In the genomic region with DNA sequence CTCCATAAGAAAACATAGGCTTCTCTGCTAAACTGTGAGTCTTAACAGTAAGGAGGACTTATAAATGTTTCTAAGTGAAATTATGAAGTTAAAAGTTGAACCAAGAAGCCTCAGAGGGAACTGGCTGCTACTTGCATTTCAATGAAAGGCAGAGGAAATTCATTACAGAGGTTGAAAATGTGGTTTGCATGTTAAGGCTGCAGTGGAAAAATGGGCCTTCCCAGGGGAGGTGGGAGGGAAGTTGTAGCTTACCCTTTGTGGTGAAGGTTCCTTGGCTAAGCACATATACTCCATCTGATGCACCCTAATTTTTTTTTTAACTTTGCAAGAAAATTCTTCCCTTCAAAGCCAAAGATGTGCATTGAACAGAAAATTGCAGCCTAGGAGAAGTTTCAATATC, we compare ENCODE assay signal across 14 cellular contexts.
DNase-seq lines count a peak whose midpoint lies in the region; ATAC-seq and TF ChIP-seq lines count a peak whose summit lies in the region.
"Had no signal": no experiment of that assay in that cellular context is flagged by ENCODE, and none has a peak within 500 bp of the region (broad histone marks: within the 10 kb centered on the region; RNA-seq: fewer than 3 reads in every experiment).

No MANE protein-coding gene starts in this region.

- H3K9me3 ChIP-seq in right cardiac atrium (ENCODE audit: control insufficient read depth, low read length) (no peaks in the 10 kb centered on the region), SK-N-MC (ENCODE audit: low read depth, low read length) (no peaks in the 10 kb centered on the region)
- H3K9me3 ChIP-seq: upper lobe of right lung had no signal

- no peaks in the 10 kb centered on the region for H3K36me3 ChIP-seq in SK-N-MC (ENCODE audit: insufficient read depth, low read length)
- H3K36me3 ChIP-seq: upper lobe of right lung had no signal

- DNase-seq in left ventricle myocardium superior (no peak), right cardiac atrium (no peak), SK-N-MC (ENCODE audit: low read depth, low spot score) (peak; percentile 56), fibroblast of mammary gland (ENCODE audit: low read depth) (peak; percentile 54), stromal cell of bone marrow (ENCODE audit: low read depth) (peak; percentile 80), GM19238 (ENCODE audit: insufficient read length, low spot score) (no peak), NCI-H526 treated with DMSO at 0.1 percent for 48 hours (lab: John Stamatoyannopoulos, UW) (no peak), NCI-H187 treated with DMSO at 0.1 percent for 48 hours (lab: John Stamatoyannopoulos, UW) (no peak)
- DNase-seq: activated CD8-positive, alpha-beta memory T cell treated with anti-CD3 and anti-CD28 coated beads, Interleukin-2, amount 50 U/mL, for 48 hours; dermis blood vessel endothelial cell; DMS79; NCI-H524 treated with DMSO at 0.1 percent for 48 hours; upper lobe of right lung had no signal

- H3K4me1 ChIP-seq in right cardiac atrium (ENCODE audit: control insufficient read depth, insufficient read depth, low read length) = peaks cover 19% of the 10 kb centered on the region

- peak; percentile 20 for ATAC-seq in left ventricle myocardium superior
- ATAC-seq in right cardiac atrium = no peak
- ATAC-seq: upper lobe of right lung had no signal

- TF ChIP-seq CTCF in fibroblast of mammary gland (conservative IDR thresholded peaks at IDR 0.05; ENCODE audit: control insufficient read depth, insufficient read depth, low read depth, low read length) = no peak

- H3K27ac ChIP-seq in right cardiac atrium (ENCODE audit: low read length) (no peak overlapping the region), SK-N-MC (peak overlapping the region; percentile 45)
- H3K27ac ChIP-seq: parathyroid adenoma, upper lobe of right lung had no signal

- H3K4me3 ChIP-seq in right cardiac atrium (ENCODE audit: low read length) (no peak overlapping the region), SK-N-MC (0 out of 2 replicates have a peak overlapping the region, but pooled peaks have one; percentile 0), fibroblast of mammary gland (ENCODE audit: control insufficient read depth, low read depth, low read length) (no peak overlapping the region)
- H3K4me3 ChIP-seq: upper lobe of right lung had no signal

- no peaks in the 10 kb centered on the region for H3K27me3 ChIP-seq in right cardiac atrium (ENCODE audit: control insufficient read depth, insufficient read depth)
- H3K27me3 ChIP-seq: upper lobe of right lung had no signal

- H3K9ac ChIP-seq in SK-N-MC (ENCODE audit: insufficient read length) = no peak overlapping the region
- H3K9ac ChIP-seq: parathyroid adenoma had no signal

- intact Hi-C loops in left ventricle myocardium superior (cut with micrococcal nuclease) = no loop called here
- intact Hi-C loops in right cardiac atrium (cut with DNase I) = loop anchor here in 1 of 4 donors (10.0 kb wide), 1 partner anchor 129 kb away; no protein-coding TSS in a partner anchor

Comparison
In these comparisons a context has a peak if more than half of its experiments do, and no peak if none do; other contexts are left out.
1. DNase-seq: peak in SK-N-MC (single experiment), fibroblast of mammary gland (single experiment) and stromal cell of bone marrow (single experiment); none in left ventricle myocardium superior (single experiment), right cardiac atrium (0 of 3), GM19238 (single experiment), NCI-H526 treated with DMSO at 0.1 percent for 48 hours (single experiment) and NCI-H187 treated with DMSO at 0.1 percent for 48 hours (single experiment).